11 cellular contexts compared by ENCODE assay signal in genomic region chr10:125824736-125825135, GRCh38. TPM values are rescaled to one million over a fixed set of nuclear protein-coding genes. Genes with fewer than 3 reads are reported as not detected.
A peak's percentile ranks its signal among the peaks of the same experiment; 100 is the strongest.
DNase-seq lines count a peak whose midpoint lies in the region; ATAC-seq, FAIRE-seq and TF ChIP-seq lines count a peak whose summit lies in the region.
"Had no signal": no experiment of that assay in that cellular context is flagged by ENCODE, and none has a peak within 500 bp of the region (broad histone marks: within the 10 kb centered on the region; RNA-seq: fewer than 3 reads in every experiment).

No MANE protein-coding gene starts in this region.

- DNase-seq in A172 (ENCODE audit: low spot score) (peak; percentile 13), H54 (ENCODE audit: insufficient read length, low spot score) (peak; percentile 10), SK-N-MC (ENCODE audit: low read depth, low spot score) (no peak), NCI-H1436 treated with DMSO at 0.1 percent for 48 hours (lab: John Stamatoyannopoulos, UW) (no peak), NCI-H2029 (lab: John Stamatoyannopoulos, UW) (no peak), NCI-H69 (lab: John Stamatoyannopoulos, UW) (no peak), left lung (no peak)
- DNase-seq: activated B cell treated with CpG ODN at 0.5 μM for 24 hours, DMS153, NCI-H1048 had no signal

- H3K9ac ChIP-seq in SK-N-MC (ENCODE audit: insufficient read length) = peak overlapping the region; percentile 91
- H3K9ac ChIP-seq in iPS-20b (ENCODE audit: low read depth, low read length) = peak overlapping the region; percentile 97

- no peak for TF ChIP-seq POLR2A in H54 (IDR thresholded peaks at IDR 0.05; ENCODE audit: low read depth, low read length)

- H3K36me3 ChIP-seq in SK-N-MC (ENCODE audit: insufficient read depth, low read length) (peaks cover 38% of the 10 kb centered on the region), iPS-20b (ENCODE audit: insufficient read depth, low read depth, low read length) (peaks cover 50% of the 10 kb centered on the region), left lung (peaks cover 0 to 36% of the 10 kb centered on the region in 2 donors)

- FAIRE-seq in H54 (lab: Jason Lieb, UNC) = peak; percentile 84

- H3K4me3 ChIP-seq in SK-N-MC = peak overlapping the region; percentile 89
- peak overlapping the region; percentile 98 for H3K4me3 ChIP-seq in iPS-20b (ENCODE audit: low read length)
- H3K4me3 ChIP-seq in left lung = peak overlapping the region in 1 of 2 donors; percentile 86

- intact Hi-C loops in left lung (cut with DNase I) = no loop called here

- TF ChIP-seq CTCF in left lung (IDR thresholded peaks at IDR 0.05) = no peak

- H3K27me3 ChIP-seq in iPS-20b (ENCODE audit: insufficient read depth, low read length) = no peaks in the 10 kb centered on the region
- no peaks in the 10 kb centered on the region for H3K27me3 ChIP-seq in left lung

- H3K9me3 ChIP-seq in SK-N-MC (ENCODE audit: low read depth, low read length) (no peaks in the 10 kb centered on the region), iPS-20b (ENCODE audit: insufficient read depth, low read depth, low read length) (no peaks in the 10 kb centered on the region), left lung (no peaks in the 10 kb centered on the region)

- ATAC-seq in left lung = no peak

- H3K27ac ChIP-seq in SK-N-MC (no peak overlapping the region), iPS-20b (ENCODE audit: low read length) (no peak overlapping the region), left lung (no peak overlapping the region)

- H3K4me1 ChIP-seq in iPS-20b (ENCODE audit: insufficient read depth, low read length) (peaks cover 10% of the 10 kb centered on the region), left lung (peaks cover 26 to 51% of the 10 kb centered on the region in 2 donors)

RNA-seq across cellular contexts. Expression of gene BCCIP, which starts 1.4 kb away (rescaled TPM):
- 61.7 and 67.1 TPM in 2 replicates for total RNA-seq in A172 (2014; rRNA removed; shearing (Covaris generic))
- 10 to 100 TPM; 39.4 to 52.9 TPM for total RNA-seq in left lung

RNA-seq across cellular contexts. Expression of gene UROS, which starts 1.7 kb away (rescaled TPM):
- total RNA-seq in A172 (2014; rRNA removed; shearing (Covaris generic)) = 98.4 and 101 TPM in 2 replicates
- 10 to 100 TPM; 42.0 to 45.3 TPM for total RNA-seq in left lung

RNA-seq across cellular contexts. Expression of gene MMP21, which starts 49.1 kb away (rescaled TPM):
- not detected in 2 replicates for total RNA-seq in A172 (2014; rRNA removed; shearing (Covaris generic))
- under 1 TPM; 0.13 to 0.32 TPM for total RNA-seq in left lung

RNA-seq across cellular contexts. Expression of gene DHX32, which starts 56.4 kb away (rescaled TPM):
- total RNA-seq in A172 (2014; rRNA removed; shearing (Covaris generic)) = 39.5 and 40.1 TPM in 2 replicates
- total RNA-seq in left lung = 10 to 100 TPM; 31.0 to 32.0 TPM

Comparison
In these comparisons a context has a peak if more than half of its experiments do, and no peak if none do; other contexts are left out.
1. DNase-seq: peak in A172 (single experiment) and H54 (single experiment); none in SK-N-MC (single experiment), NCI-H1436 treated with DMSO at 0.1 percent for 48 hours (single experiment), NCI-H2029 (single experiment), NCI-H69 (single experiment) and left lung (0 of 2).